Comparison of ENCODE assay signal across 27 cellular contexts in the genomic region with DNA sequence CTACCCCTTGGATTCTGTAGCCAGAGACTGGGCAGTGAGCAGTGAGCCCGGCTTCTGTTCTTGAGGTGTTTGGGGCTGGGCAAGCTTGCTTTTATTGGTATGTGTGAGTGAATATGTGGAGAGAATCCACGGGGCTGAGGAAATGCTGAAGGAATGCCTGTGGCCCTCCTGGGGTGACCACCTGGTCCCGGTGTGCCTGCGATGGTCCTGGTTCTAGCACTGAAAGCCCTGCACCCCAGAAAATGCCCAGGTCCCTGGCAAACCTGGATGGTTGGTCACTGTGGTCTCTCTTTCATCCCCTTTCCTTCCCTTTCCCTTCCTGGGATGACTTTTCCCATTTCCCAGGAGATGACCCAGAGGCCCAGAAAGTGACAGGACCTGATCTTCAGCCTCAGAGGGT. TPM values are rescaled to one million over a fixed set of nuclear protein-coding genes. Genes with fewer than 3 reads are reported as not detected.
DNase-seq lines count a peak whose midpoint lies in the region; ATAC-seq and TF ChIP-seq lines count a peak whose summit lies in the region.
"Had no signal": no experiment of that assay in that cellular context is flagged by ENCODE, and none has a peak within 500 bp of the region (broad histone marks: within the 10 kb centered on the region; RNA-seq: fewer than 3 reads in every experiment).

No MANE protein-coding gene starts in this region.

- peak overlapping the region in 57 of 59 donors; percentile 46 to 99 (median 96) for H3K27ac ChIP-seq in dorsolateral prefrontal cortex
- H3K27ac ChIP-seq in substantia nigra (ENCODE audit: low read depth, low read length, poor library complexity, severe bottlenecking), result peak overlapping the region; percentile 97
- H3K27ac ChIP-seq: A549, colonic mucosa, KMS-11, parathyroid adenoma, SJCRH30, upper lobe of right lung had no signal

- H3K27ac Mint-ChIP-seq in activated naive CD4-positive, alpha-beta T cell treated with anti-CD3 and anti-CD28 coated beads, Interleukin-2, amount 50 U/mL, for 72 hours, result peak overlapping the region; percentile 52 to 84
- H3K27ac Mint-ChIP-seq: GM23338; T-helper 2 cell treated with Interferon-gamma antibody and Interleukin-4, amounts not matched to agents 5 μg/mL and 100 μg/mL, for 36 hours had no signal

- ATAC-seq in activated naive CD4-positive, alpha-beta T cell treated with anti-CD3 and anti-CD28 coated beads, Interleukin-2, amount 50 U/mL, for 72 hours, result no peak
- ATAC-seq: A549; GM23338; stimulated activated naive CD8-positive, alpha-beta T cell treated with anti-CD3 and anti-CD28 coated beads, Interleukin-15, Interleukin-2, amounts not matched to agents 100 U/mL and 50 U/mL, for 24 hours; upper lobe of right lung had no signal

- no peaks in the 10 kb centered on the region for H3K36me3 Mint-ChIP-seq in activated naive CD4-positive, alpha-beta T cell treated with anti-CD3 and anti-CD28 coated beads, Interleukin-2, amount 50 U/mL, for 72 hours
- H3K36me3 Mint-ChIP-seq: naive B cell had no signal

- no peaks in the 10 kb centered on the region for H3K27me3 ChIP-seq in dorsolateral prefrontal cortex
- H3K27me3 ChIP-seq: colonic mucosa, SJCRH30, upper lobe of right lung had no signal

- no peak for DNase-seq in activated naive CD4-positive, alpha-beta T cell treated with anti-CD3 and anti-CD28 coated beads, Interleukin-2, amount 50 U/mL, for 72 hours (ENCODE audit: low spot score in 2 of 2)
- DNase-seq in activated naive CD4-positive, alpha-beta T cell (lab: John Stamatoyannopoulos, UW), result no peak
- DNase-seq in dorsolateral prefrontal cortex (no peak), substantia nigra (lab: John Stamatoyannopoulos, UW) (no peak), NCI-H748 treated with DMSO at 0.1 percent for 48 hours (lab: John Stamatoyannopoulos, UW) (no peak), GM03348 (ENCODE audit: low spot score) (no peak)
- DNase-seq: activated CD4-positive, alpha-beta T cell treated with anti-CD3 and anti-CD28 coated beads, Interleukin-2, amount 50 U/mL, for 4 hours; activated naive CD4-positive, alpha-beta T cell treated with Interleukin-2 at 50 U/mL for 16 hours; colonic mucosa; GDM1; mesenchymal stem cell; MV-4-11; naive B cell; NCI-H187; NCI-H2227 treated with DMSO at 0.1 percent for 48 hours; SJCRH30; stimulated activated CD4-positive, alpha-beta T cell treated with anti-CD3 and anti-CD28 coated beads, Interleukin-2, amount 100 ng/mL, for 24 hours; stimulated activated naive CD8-positive, alpha-beta T cell treated with anti-CD3 and anti-CD28 coated beads, Interleukin-15, Interleukin-2, amounts not matched to agents 100 U/mL and 50 U/mL, for 24 hours; upper lobe of right lung had no signal

- no peaks in the 10 kb centered on the region for H3K9me3 Mint-ChIP-seq in activated naive CD4-positive, alpha-beta T cell treated with anti-CD3 and anti-CD28 coated beads, Interleukin-2, amount 50 U/mL, for 72 hours
- H3K9me3 Mint-ChIP-seq: GM23338; T-helper 2 cell treated with Interferon-gamma antibody and Interleukin-4, amounts not matched to agents 5 μg/mL and 100 μg/mL, for 36 hours had no signal

- peak overlapping the region in 1 of 59 donors; percentile 19 for H3K4me3 ChIP-seq in dorsolateral prefrontal cortex
- H3K4me3 ChIP-seq: A549, colonic mucosa, GM23338, SJCRH30, upper lobe of right lung had no signal

- intact Hi-C loops in dorsolateral prefrontal cortex (cut with DNase I), result loop anchor here in 1 of 2 donors (5.0 kb wide), 1 partner anchor 35 kb away; no protein-coding TSS in a partner anchor

- no peak for TF ChIP-seq CTCF in dorsolateral prefrontal cortex (IDR thresholded peaks at IDR 0.05 in 54 of 56, conservative IDR thresholded peaks at IDR 0.05 in 2 of 56; ENCODE audit: low read depth in 1 of 56, partially characterized antibody in 56 of 56)

RNA-seq across cellular contexts. Expression of a gene that starts 4.2 kb away (rescaled TPM):
- total RNA-seq in activated naive CD4-positive, alpha-beta T cell treated with anti-CD3 and anti-CD28 coated beads, Interleukin-2, amount 50 U/mL, for 72 hours, result 1 to 10 TPM in 1 of 2 donors, under 1 TPM in 1; 0.34 to 1.8 TPM
- total RNA-seq in dorsolateral prefrontal cortex, result 100 to 1,000 TPM in 3 of 120 experiments, 10 to 100 TPM in 117; 45.2 to 122 (median 62.1) TPM

RNA-seq across cellular contexts. Expression of a gene that starts 27.7 kb away (rescaled TPM):
- total RNA-seq in activated naive CD4-positive, alpha-beta T cell treated with anti-CD3 and anti-CD28 coated beads, Interleukin-2, amount 50 U/mL, for 72 hours, result not detected
- total RNA-seq in dorsolateral prefrontal cortex, result under 1 TPM in 16 of 120 experiments, not detected in 104; 0.16 to 0.51 (median 0.24) TPM
- total RNA-seq: colonic mucosa, endothelial cell of umbilical vein, GM23338, HT-29, kidney, upper lobe of right lung had no signal

RNA-seq across cellular contexts. Expression of a gene that starts 44.9 kb away (rescaled TPM):
- not detected for total RNA-seq in activated naive CD4-positive, alpha-beta T cell treated with anti-CD3 and anti-CD28 coated beads, Interleukin-2, amount 50 U/mL, for 72 hours
- total RNA-seq in dorsolateral prefrontal cortex, result 100 to 1,000 TPM in 90 of 120 experiments, 10 to 100 TPM in 30; 39.4 to 400 (median 145) TPM
- total RNA-seq: endothelial cell of umbilical vein, GM23338, HT-29, kidney, SJCRH30, upper lobe of right lung had no signal

RNA-seq across cellular contexts. Expression of a gene that starts 57.2 kb away (rescaled TPM):
- 100 to 1,000 TPM in 1 of 2 donors, 10 to 100 TPM in 1; 97.7 to 157 TPM for total RNA-seq in activated naive CD4-positive, alpha-beta T cell treated with anti-CD3 and anti-CD28 coated beads, Interleukin-2, amount 50 U/mL, for 72 hours
- total RNA-seq in dorsolateral prefrontal cortex, result 100 to 1,000 TPM in 79 of 120 experiments, 10 to 100 TPM in 41; 64.0 to 154 (median 107) TPM

Comparison
In these comparisons a context has a peak if more than half of its experiments do, and no peak if none do; other contexts are left out.
1. RNA of a gene that starts 4.2 kb away (total RNA-seq): 45.2 to 122 TPM in dorsolateral prefrontal cortex; 0.34 to 1.8 TPM in activated naive CD4-positive, alpha-beta T cell treated with anti-CD3 and anti-CD28 coated beads, Interleukin-2, amount 50 U/mL, for 72 hours; every median in the first group is over 10 times any median in the second.
2. RNA of a gene that starts 44.9 kb away (total RNA-seq): 39.4 to 400 TPM in dorsolateral prefrontal cortex; not detected in activated naive CD4-positive, alpha-beta T cell treated with anti-CD3 and anti-CD28 coated beads, Interleukin-2, amount 50 U/mL, for 72 hours; every median in the first group is over 10 times any median in the second.